Comparison of ENCODE assay signal across 8 cellular contexts in the genomic region with DNA sequence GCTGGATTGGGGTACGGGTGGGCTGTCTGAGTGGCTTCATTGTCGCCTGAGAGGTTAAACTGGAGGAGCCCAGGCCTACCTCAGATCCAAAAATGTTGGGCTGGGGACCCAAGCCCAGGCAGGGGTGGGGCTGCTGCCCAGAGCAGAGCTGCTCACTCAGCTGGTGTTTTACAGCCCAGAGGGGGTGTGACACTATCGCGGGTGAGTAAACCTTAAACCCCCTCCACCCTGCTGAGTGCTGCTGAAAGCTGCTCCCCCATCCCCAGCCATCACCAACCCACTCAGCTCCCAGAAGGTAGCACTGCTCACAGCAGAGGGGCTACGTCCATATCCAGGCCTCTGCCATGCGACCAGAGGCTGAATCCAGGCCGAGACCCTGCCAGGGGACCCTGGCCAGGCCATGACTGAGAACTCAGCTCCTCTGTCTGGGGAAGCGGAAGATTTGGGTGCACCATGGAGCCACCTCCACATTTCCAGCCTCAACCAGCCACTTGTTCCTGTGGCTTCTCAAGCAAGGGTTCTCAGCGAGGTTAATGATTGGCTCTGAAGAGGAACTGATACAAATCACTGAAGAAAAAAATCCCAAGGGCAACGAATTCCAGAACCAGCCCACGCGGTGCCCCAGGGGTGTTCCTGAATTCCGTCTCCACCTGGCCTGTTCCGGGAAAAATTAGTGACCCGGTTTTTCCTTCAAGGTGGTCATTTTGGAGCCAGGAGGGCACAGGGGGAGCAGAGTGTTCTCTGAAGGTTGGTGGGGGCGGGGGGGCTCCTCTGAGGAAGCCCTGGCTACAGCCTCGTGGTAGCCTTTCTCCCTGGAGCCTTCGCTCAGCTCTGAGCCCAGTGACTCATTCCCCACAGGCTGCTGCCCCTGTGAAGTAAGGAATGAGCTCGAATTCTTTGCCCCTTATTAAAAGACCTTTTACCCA. TPM values are rescaled to one million over a fixed set of nuclear protein-coding genes. Genes with fewer than 3 reads are reported as not detected.
A peak's percentile ranks its signal among the peaks of the same experiment; 100 is the strongest.
DNase-seq lines count a peak whose midpoint lies in the region; ATAC-seq, FAIRE-seq and TF ChIP-seq lines count a peak whose summit lies in the region.

No MANE protein-coding gene starts in this region.

- no peak overlapping the region for H3K27ac Mint-ChIP-seq in activated T-cell treated with anti-CD3 and anti-CD28 coated beads, Interleukin-2, amount 50 U/mL, for 72 hours

- peaks cover 24% of the 10 kb centered on the region for H3K4me1 Mint-ChIP-seq in activated T-cell treated with anti-CD3 and anti-CD28 coated beads, Interleukin-2, amount 50 U/mL, for 72 hours (ENCODE audit: low read depth)

- H4K20me1 ChIP-seq in keratinocyte (ENCODE audit: control insufficient read depth, extremely low read depth, insufficient read depth, low read length): no peaks in the 10 kb centered on the region

- H3K4me2 ChIP-seq in keratinocyte (ENCODE audit: control insufficient read depth, extremely low read depth, insufficient read depth, low read depth, low read length): peak overlapping the region; percentile 58

- H3K36me3 Mint-ChIP-seq in activated T-cell treated with anti-CD3 and anti-CD28 coated beads, Interleukin-2, amount 50 U/mL, for 72 hours (ENCODE audit: insufficient read depth in 2 of 2): no peaks in the 10 kb centered on the region

- peaks cover 23% of the 10 kb centered on the region for H3K4me1 ChIP-seq in keratinocyte (ENCODE audit: control insufficient read depth, extremely low read depth, insufficient read depth, low read length)
- peaks cover 14 to 30% of the 10 kb centered on the region in 2 donors for H3K4me1 ChIP-seq in thyroid gland

- no peaks in the 10 kb centered on the region for H3K27me3 Mint-ChIP-seq in activated T-cell treated with anti-CD3 and anti-CD28 coated beads, Interleukin-2, amount 50 U/mL, for 72 hours (ENCODE audit: low read depth)

- FAIRE-seq in keratinocyte (lab: Jason Lieb, UNC): peak; percentile 75

- H3K9ac ChIP-seq in keratinocyte (ENCODE audit: control insufficient read depth, extremely low read depth, insufficient read depth, low read length): peak overlapping the region; percentile 64

- H3K27ac ChIP-seq in keratinocyte (ENCODE audit: control insufficient read depth, insufficient read depth, low read length) (peak overlapping the region; percentile 43), thyroid gland (peak overlapping the region; percentile 73 to 82 (median 75))

- H3K9me3 ChIP-seq in keratinocyte (ENCODE audit: control insufficient read depth, low read depth, low read length) (no peaks in the 10 kb centered on the region), thyroid gland (no peaks in the 10 kb centered on the region)

- H3K4me3 ChIP-seq in keratinocyte (ENCODE audit: control insufficient read depth in 2 of 3, extremely low read depth in 1 of 3, insufficient read depth in 2 of 3, low read depth in 1 of 3, low read length in 3 of 3) (peak overlapping the region in 1 of 3 experiments; percentile 7), thyroid gland (replicated peaks in 1 of 3) (no peak overlapping the region)

- DNase-seq in ELF-1 (ENCODE audit: low read depth, low spot score) (peak; percentile 69), HCEC 1CT (peak; percentile 63), keratinocyte (ENCODE audit: low read depth, low spot score) (no peak), thyroid gland (no peak), NCI-H748 treated with DMSO at 0.1 percent for 48 hours (lab: John Stamatoyannopoulos, UW) (no peak), GF-D8 (lab: John Stamatoyannopoulos, UW) (no peak)
- peak; percentile 17 to 33 for DNase-seq in activated T-cell treated with anti-CD3 and anti-CD28 coated beads, Interleukin-2, amount 50 U/mL, for 72 hours

- H3K36me3 ChIP-seq in keratinocyte (ENCODE audit: control insufficient read depth in 2 of 2, extremely low read depth in 1 of 2, insufficient read depth in 2 of 2, low read length in 2 of 2) (no peaks in the 10 kb centered on the region), thyroid gland (no peaks in the 10 kb centered on the region)

- peak overlapping the region; percentile 75 for H2AFZ ChIP-seq in keratinocyte (ENCODE audit: control insufficient read depth, low read length)

- H3K79me2 ChIP-seq in keratinocyte (ENCODE audit: control insufficient read depth, insufficient read depth, low read length): no peaks in the 10 kb centered on the region

- dilution Hi-C loops in keratinocyte (cut with MboI; ENCODE audit: extremely low pct_ligation_motif_present, low sequenced_read_pairs): no loop called here

- H3K9me3 Mint-ChIP-seq in activated T-cell treated with anti-CD3 and anti-CD28 coated beads, Interleukin-2, amount 50 U/mL, for 72 hours: no peaks in the 10 kb centered on the region

- H3K4me3 Mint-ChIP-seq in activated T-cell treated with anti-CD3 and anti-CD28 coated beads, Interleukin-2, amount 50 U/mL, for 72 hours: peak overlapping the region; percentile 80 to 88

- no peak for TF ChIP-seq CTCF in keratinocyte (optimal IDR thresholded peaks at IDR 0.05 in 1 of 3, IDR thresholded peaks at IDR 0.05 in 1 of 3, conservative IDR thresholded peaks at IDR 0.05 in 1 of 3; ENCODE audit: extremely low read depth in 1 of 3, insufficient read depth in 2 of 3, low read length in 3 of 3)
- TF ChIP-seq CTCF in thyroid gland (IDR thresholded peaks at IDR 0.05): no peak

- peak; percentile 36 to 55 for ATAC-seq in activated T-cell treated with anti-CD3 and anti-CD28 coated beads, Interleukin-2, amount 50 U/mL, for 72 hours (replicated peaks in 1 of 2)
- ATAC-seq in GM18861 (IDR thresholded peaks at IDR 0.05; ENCODE audit: unreplicated experiment): no peak

- no peaks in the 10 kb centered on the region for H3K9me1 ChIP-seq in keratinocyte (ENCODE audit: control insufficient read depth, extremely low read depth, insufficient read depth, low read length)

- no peak for TF ChIP-seq POLR2A in thyroid gland (IDR thresholded peaks at IDR 0.05)

- intact Hi-C loops in thyroid gland (cut with DNase I): no loop called here

- 63 to 82% methylated on average over 14 to 16 of the region's 19 CpGs for WGBS in thyroid gland, 2 donors

- no peaks in the 10 kb centered on the region for H3K27me3 ChIP-seq in keratinocyte (ENCODE audit: control insufficient read depth, extremely low read depth, insufficient read depth, low read length)
- H3K27me3 ChIP-seq in thyroid gland: no peaks in the 10 kb centered on the region

RNA-seq across cellular contexts. Expression of gene SLC16A5, which starts 9.4 kb away (rescaled TPM):
- total RNA-seq in activated T-cell treated with anti-CD3 and anti-CD28 coated beads, Interleukin-2, amount 50 U/mL, for 72 hours: 1 to 10 TPM; 7.5 to 9.8 TPM
- polyA plus RNA-seq in keratinocyte: 3.5 to 5.4 TPM (median 4.0 TPM) in 3 replicates
- polyA plus RNA-seq in keratinocyte (2011; ENCODE audit: low read depth): 0.45 TPM
- 2.6 and 5.7 TPM in 2 replicates for polyA plus RNA-seq in keratinocyte (2011; cell fraction: cytosol; rRNA removed)
- 16.1 and 26.3 TPM in 2 replicates for polyA plus RNA-seq in keratinocyte (2011; cell fraction: nucleus; rRNA removed)
- 3.6 and 4.8 TPM in 2 replicates for polyA plus RNA-seq in keratinocyte (2012; ENCODE audit: low replicate concordance)
- polyA minus RNA-seq in keratinocyte: 4.4 to 7.2 TPM (median 7.0 TPM) in 3 replicates
- polyA minus RNA-seq in keratinocyte (2011; cell fraction: cytosol; rRNA and poly(A)+ RNA removed): 7.5 TPM
- 9.1 and 9.6 TPM in 2 replicates for polyA minus RNA-seq in keratinocyte (2011; cell fraction: nucleus; rRNA and poly(A)+ RNA removed)
- 10 to 100 TPM; 24.1 to 40.3 (median 27.6) TPM for total RNA-seq in thyroid gland

RNA-seq across cellular contexts. Expression of gene KCTD2, which starts 31.3 kb away (rescaled TPM):
- total RNA-seq in activated T-cell treated with anti-CD3 and anti-CD28 coated beads, Interleukin-2, amount 50 U/mL, for 72 hours: 10 to 100 TPM; 21.4 to 24.1 TPM
- polyA plus RNA-seq in keratinocyte: 20.7 to 22.8 TPM (median 21.2 TPM) in 3 replicates
- 15.9 TPM for polyA plus RNA-seq in keratinocyte (2011; ENCODE audit: low read depth)
- polyA plus RNA-seq in keratinocyte (2011; cell fraction: cytosol; rRNA removed): 18.1 and 21.4 TPM in 2 replicates
- 23.4 and 23.9 TPM in 2 replicates for polyA plus RNA-seq in keratinocyte (2011; cell fraction: nucleus; rRNA removed)
- polyA plus RNA-seq in keratinocyte (2012; ENCODE audit: low replicate concordance): 11.6 and 14.1 TPM in 2 replicates
- 14.8 to 18.9 TPM (median 16.1 TPM) in 3 replicates for polyA minus RNA-seq in keratinocyte
- polyA minus RNA-seq in keratinocyte (2011; cell fraction: cytosol; rRNA and poly(A)+ RNA removed): 10.0 TPM
- 8.2 and 12.1 TPM in 2 replicates for polyA minus RNA-seq in keratinocyte (2011; cell fraction: nucleus; rRNA and poly(A)+ RNA removed)
- 10 to 100 TPM; 33.6 to 48.6 (median 41.7) TPM for total RNA-seq in thyroid gland

RNA-seq across cellular contexts. Expression of gene ARMC7, which starts 31.4 kb away (rescaled TPM):
- 10 to 100 TPM; 10.6 to 12.9 TPM for total RNA-seq in activated T-cell treated with anti-CD3 and anti-CD28 coated beads, Interleukin-2, amount 50 U/mL, for 72 hours
- polyA plus RNA-seq in keratinocyte: 3.2 to 6.0 TPM (median 4.2 TPM) in 3 replicates
- 1.8 TPM for polyA plus RNA-seq in keratinocyte (2011; ENCODE audit: low read depth)
- 3.5 and 4.7 TPM in 2 replicates for polyA plus RNA-seq in keratinocyte (2011; cell fraction: cytosol; rRNA removed)
- 8.7 and 10.6 TPM in 2 replicates for polyA plus RNA-seq in keratinocyte (2011; cell fraction: nucleus; rRNA removed)
- 5.9 and 6.3 TPM in 2 replicates for polyA plus RNA-seq in keratinocyte (2012; ENCODE audit: low replicate concordance)
- polyA minus RNA-seq in keratinocyte: 3.4 to 5.4 TPM (median 3.5 TPM) in 3 replicates
- polyA minus RNA-seq in keratinocyte (2011; cell fraction: cytosol; rRNA and poly(A)+ RNA removed): 4.0 TPM
- polyA minus RNA-seq in keratinocyte (2011; cell fraction: nucleus; rRNA and poly(A)+ RNA removed): 4.2 and 5.9 TPM in 2 replicates
- 10 to 100 TPM in 2 of 4 donors, 1 to 10 TPM in 2; 8.7 to 13.1 (median 10.5) TPM for total RNA-seq in thyroid gland

RNA-seq across cellular contexts. Expression of gene ATP5PD, which starts 31.6 kb away (rescaled TPM):
- total RNA-seq in activated T-cell treated with anti-CD3 and anti-CD28 coated beads, Interleukin-2, amount 50 U/mL, for 72 hours: 100 to 1,000 TPM; 125 to 147 TPM
- 240 to 406 TPM (median 276 TPM) in 3 replicates for polyA plus RNA-seq in keratinocyte
- polyA plus RNA-seq in keratinocyte (2011; ENCODE audit: low read depth): 568 TPM
- 359 and 386 TPM in 2 replicates for polyA plus RNA-seq in keratinocyte (2011; cell fraction: cytosol; rRNA removed)
- 150 and 186 TPM in 2 replicates for polyA plus RNA-seq in keratinocyte (2011; cell fraction: nucleus; rRNA removed)
- 433 and 520 TPM in 2 replicates for polyA plus RNA-seq in keratinocyte (2012; ENCODE audit: low replicate concordance)
- polyA minus RNA-seq in keratinocyte: 94.7 to 314 TPM (median 216 TPM) in 3 replicates
- 120 TPM for polyA minus RNA-seq in keratinocyte (2011; cell fraction: cytosol; rRNA and poly(A)+ RNA removed)
- 37.8 and 44.1 TPM in 2 replicates for polyA minus RNA-seq in keratinocyte (2011; cell fraction: nucleus; rRNA and poly(A)+ RNA removed)
- total RNA-seq in thyroid gland: 100 to 1,000 TPM; 172 to 408 (median 330) TPM

RNA-seq across cellular contexts. Expression of gene NT5C, which starts 53.2 kb away (rescaled TPM):
- 10 to 100 TPM; 56.5 to 65.9 TPM for total RNA-seq in activated T-cell treated with anti-CD3 and anti-CD28 coated beads, Interleukin-2, amount 50 U/mL, for 72 hours
- polyA plus RNA-seq in keratinocyte: 29.9 to 38.1 TPM (median 38.0 TPM) in 3 replicates
- polyA plus RNA-seq in keratinocyte (2011; ENCODE audit: low read depth): 22.2 TPM
- polyA plus RNA-seq in keratinocyte (2011; cell fraction: cytosol; rRNA removed): 15.2 and 35.4 TPM in 2 replicates
- 32.0 and 44.4 TPM in 2 replicates for polyA plus RNA-seq in keratinocyte (2011; cell fraction: nucleus; rRNA removed)
- 28.7 and 54.4 TPM in 2 replicates for polyA plus RNA-seq in keratinocyte (2012; ENCODE audit: low replicate concordance)
- 9.4 to 21.4 TPM (median 10.0 TPM) in 3 replicates for polyA minus RNA-seq in keratinocyte
- polyA minus RNA-seq in keratinocyte (2011; cell fraction: cytosol; rRNA and poly(A)+ RNA removed): 16.1 TPM
- 8.1 and 9.2 TPM in 2 replicates for polyA minus RNA-seq in keratinocyte (2011; cell fraction: nucleus; rRNA and poly(A)+ RNA removed)
- total RNA-seq in thyroid gland: 100 to 1,000 TPM in 3 of 4 donors, 10 to 100 TPM in 1; 84.7 to 203 (median 107) TPM

Comparison
In these comparisons a context has a peak if more than half of its experiments do, and no peak if none do; other contexts are left out.
1. DNase-seq: peak in ELF-1 (single experiment), HCEC 1CT (single experiment) and activated T-cell treated with anti-CD3 and anti-CD28 coated beads, Interleukin-2, amount 50 U/mL, for 72 hours (2 of 2); none in keratinocyte (single experiment), thyroid gland (0 of 2), NCI-H748 treated with DMSO at 0.1 percent for 48 hours (single experiment) and GF-D8 (single experiment).